Comparison of ENCODE assay signal across 1 cellular context in genomic region chr6:2958802-2959201, GRCh38.
TF ChIP-seq lines count a peak whose summit lies in the region.

No MANE protein-coding gene starts in this region.

TF ChIP-seq in HepG2, 621 proteins besides CTCF, POLR2A, EP300 and RAD21:
- no peak for TF ChIP-seq SPEN (CRISPR knock-in tag; IDR thresholded peaks at IDR 0.05; ENCODE audit: low read depth)
- no peak for TF ChIP-seq ZNF577 (CRISPR knock-in tag; IDR thresholded peaks at IDR 0.05; ENCODE audit: borderline replicate concordance, low read depth)
- TF ChIP-seq ZNF496 (CRISPR knock-in tag; IDR thresholded peaks at IDR 0.05; ENCODE audit: insufficient replicate concordance) = no peak
- TF ChIP-seq ZNF281 (CRISPR knock-in tag; IDR thresholded peaks at IDR 0.05; ENCODE audit: borderline replicate concordance) = no peak
- TF ChIP-seq ZNF800 (CRISPR knock-in tag; IDR thresholded peaks at IDR 0.05) = no peak
- TF ChIP-seq KDM5A (IDR thresholded peaks at IDR 0.05; ENCODE audit: borderline replicate concordance, low read length) = no peak
- no peak for TF ChIP-seq ZBTB34 (CRISPR knock-in tag; IDR thresholded peaks at IDR 0.05)
- TF ChIP-seq CEBPB (IDR thresholded peaks at IDR 0.05; ENCODE audit: borderline replicate concordance, low read depth, low read length) = 0 out of 2 replicates have a peak, but pooled peaks have one; percentile 19
- no peak for TF ChIP-seq ELF4 (CRISPR knock-in tag; IDR thresholded peaks at IDR 0.05; ENCODE audit: borderline replicate concordance)
- TF ChIP-seq KAT8 (CRISPR knock-in tag; IDR thresholded peaks at IDR 0.05) = no peak
- TF ChIP-seq ATF7 (IDR thresholded peaks at IDR 0.05) = peak; percentile 24; the same call in 1 of the 2 replicates
- no peak for TF ChIP-seq ATF7 (CRISPR knock-in tag; IDR thresholded peaks at IDR 0.05)
- TF ChIP-seq ARID4A (CRISPR knock-in tag; IDR thresholded peaks at IDR 0.05; ENCODE audit: borderline replicate concordance) = no peak
- TF ChIP-seq HHEX (CRISPR knock-in tag; IDR thresholded peaks at IDR 0.05) = no peak
- no peak for TF ChIP-seq ZSCAN31 (CRISPR knock-in tag; IDR thresholded peaks at IDR 0.05; ENCODE audit: low read depth)
- no peak for TF ChIP-seq ZNF547 (CRISPR knock-in tag; IDR thresholded peaks at IDR 0.05)
- no peak for TF ChIP-seq AGO2 (optimal IDR thresholded peaks at IDR 0.05; ENCODE audit: low read depth, low read length)
- TF ChIP-seq AHR (CRISPR knock-in tag; IDR thresholded peaks at IDR 0.05) = no peak
- no peak for TF ChIP-seq MAX (IDR thresholded peaks at IDR 0.05)
- no peak for TF ChIP-seq TFE3 (CRISPR knock-in tag; IDR thresholded peaks at IDR 0.05)
- no peak for TF ChIP-seq NCOR1 (IDR thresholded peaks at IDR 0.05; ENCODE audit: borderline replicate concordance, low read length)
- TF ChIP-seq YY1 (IDR thresholded peaks at IDR 0.05; ENCODE audit: insufficient read depth, insufficient replicate concordance, low read depth, low read length) = no peak
- TF ChIP-seq MXI1 (IDR thresholded peaks at IDR 0.05; ENCODE audit: borderline replicate concordance, low read depth, low read length) = no peak
- no peak for TF ChIP-seq ZNF766 (CRISPR knock-in tag; IDR thresholded peaks at IDR 0.05; ENCODE audit: borderline replicate concordance)
- no peak for TF ChIP-seq HDAC1 (CRISPR knock-in tag; IDR thresholded peaks at IDR 0.05)
- no peak for TF ChIP-seq ZNF260 (CRISPR knock-in tag; IDR thresholded peaks at IDR 0.05; ENCODE audit: borderline replicate concordance, low read depth)
- TF ChIP-seq NFE2L2 (IDR thresholded peaks at IDR 0.05; ENCODE audit: low read length) = peak; percentile 56
